In the genomic region with DNA sequence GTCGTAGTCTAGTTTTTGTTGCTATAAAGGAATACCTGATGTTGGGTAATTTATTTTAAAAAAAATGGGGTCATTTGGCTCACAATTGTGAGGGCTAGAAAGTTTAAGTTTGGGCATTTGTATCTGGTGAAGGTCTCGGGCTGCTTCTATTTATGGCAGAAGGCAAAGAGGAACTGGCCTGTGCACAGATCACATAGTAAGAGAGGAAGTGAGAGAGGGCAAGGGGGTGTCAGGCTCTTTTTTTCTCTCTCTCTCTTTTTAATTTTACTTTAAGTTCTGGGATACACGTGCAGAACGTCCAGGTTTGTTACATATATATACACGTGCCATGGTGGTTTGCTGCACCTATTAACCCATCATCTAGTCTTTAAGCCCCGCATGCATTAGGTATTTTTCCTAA, we compare ENCODE assay signal across 12 cellular contexts.
DNase-seq lines count a peak whose midpoint lies in the region; ATAC-seq, FAIRE-seq and TF ChIP-seq lines count a peak whose summit lies in the region.
"Had no signal": no experiment of that assay in that cellular context is flagged by ENCODE, and none has a peak within 500 bp of the region (broad histone marks: within the 10 kb centered on the region; RNA-seq: fewer than 3 reads in every experiment).

No MANE protein-coding gene starts in this region.

- intact Hi-C loops in activated B cell treated with CpG ODN at 0.5 μM for 24 hours (cut with micrococcal nuclease), result loop anchor here (2.0 kb wide), 3 partner anchors 15 to 29 kb away; no protein-coding TSS in a partner anchor

- no peak for FAIRE-seq in small intestine (lab: Jason Lieb, UNC)
- FAIRE-seq: endometrium, islet of Langerhans had no signal

- peaks cover 2% of the 10 kb centered on the region for H3K9me3 Mint-ChIP-seq in activated B cell treated with CpG ODN at 0.5 μM for 24 hours

- no peaks in the 10 kb centered on the region for H3K4me1 ChIP-seq in small intestine (ENCODE audit: control insufficient read depth in 2 of 2, insufficient read depth in 1 of 2, low read depth in 1 of 2, low read length in 1 of 2)

- no peak for TF ChIP-seq POLR2A in GM18505 (IDR thresholded peaks at IDR 0.05; ENCODE audit: borderline replicate concordance, extremely low read depth, insufficient read depth, insufficient read length)

- CTCF ChIA-PET in activated B cell treated with CpG ODN at 0.5 μM for 24 hours (lab: Charles Lee), result no interaction called here

- H3K27ac Mint-ChIP-seq in activated B cell treated with CpG ODN at 0.5 μM for 24 hours, result peak overlapping the region; percentile 80

- H3K36me3 ChIP-seq in small intestine (ENCODE audit: control insufficient read depth in 2 of 2, insufficient read depth in 2 of 2, low read length in 2 of 2), result no peaks in the 10 kb centered on the region

- H3K4me1 Mint-ChIP-seq in activated B cell treated with CpG ODN at 0.5 μM for 24 hours, result peaks cover 58% of the 10 kb centered on the region

- H3K27me3 Mint-ChIP-seq in activated B cell treated with CpG ODN at 0.5 μM for 24 hours, result no peaks in the 10 kb centered on the region

- H3K9me3 ChIP-seq in small intestine (ENCODE audit: control insufficient read depth, low read depth), result no peaks in the 10 kb centered on the region

- no peak overlapping the region for H3K27ac ChIP-seq in small intestine (ENCODE audit: low read depth in 1 of 2, low read length in 1 of 2)

- no peak overlapping the region for H3K4me3 ChIP-seq in small intestine (ENCODE audit: low read depth in 1 of 2, low read length in 2 of 2)

- DNase-seq in activated B cell treated with CpG ODN at 0.5 μM for 24 hours (no peak), NCI-H187 treated with DMSO at 0.1 percent for 48 hours (lab: John Stamatoyannopoulos, UW) (no peak), SW480 (ENCODE audit: low spot score) (no peak), small intestine (no peak)
- DNase-seq in activated CD4-positive, alpha-beta T cell treated with anti-CD3 and anti-CD28 coated beads for 48 hours, result no peak
- DNase-seq: NCI-H1694 treated with DMSO at 0.1 percent for 48 hours had no signal

- POLR2A ChIA-PET in activated B cell treated with CpG ODN at 0.5 μM for 24 hours (lab: Charles Lee), result no interaction called here

- peak overlapping the region; percentile 74 for H3K4me3 Mint-ChIP-seq in activated B cell treated with CpG ODN at 0.5 μM for 24 hours
- H3K4me3 Mint-ChIP-seq: activated naive CD4-positive, alpha-beta T cell treated with anti-CD3 and anti-CD28 coated beads, Interleukin-2, amount 50 U/mL, for 24 hours had no signal

- H3K36me3 Mint-ChIP-seq in activated B cell treated with CpG ODN at 0.5 μM for 24 hours (ENCODE audit: low read depth), result peaks cover 6% of the 10 kb centered on the region

- no peak for TF ChIP-seq CTCF in activated B cell treated with CpG ODN at 0.5 μM for 24 hours (IDR thresholded peaks at IDR 0.05)

- 65 to 92% (median 85%) methylated on average over 6 of the region's 6 CpGs for WGBS in small intestine, 3 donors

- ATAC-seq in GM18505 (IDR thresholded peaks at IDR 0.05; ENCODE audit: unreplicated experiment) (peak; percentile 87), GM21576 (IDR thresholded peaks at IDR 0.05; ENCODE audit: unreplicated experiment) (peak; percentile 99), HG03469 (IDR thresholded peaks at IDR 0.05; ENCODE audit: unreplicated experiment) (peak; percentile 69), activated B cell treated with CpG ODN at 0.5 μM for 24 hours (ENCODE audit: low read depth) (peak; percentile 99)

- no peaks in the 10 kb centered on the region for H3K27me3 ChIP-seq in small intestine (ENCODE audit: control insufficient read depth in 2 of 2, insufficient read depth in 2 of 2, low read length in 2 of 2)
